2 cellular contexts compared by ENCODE assay signal in the genomic region with DNA sequence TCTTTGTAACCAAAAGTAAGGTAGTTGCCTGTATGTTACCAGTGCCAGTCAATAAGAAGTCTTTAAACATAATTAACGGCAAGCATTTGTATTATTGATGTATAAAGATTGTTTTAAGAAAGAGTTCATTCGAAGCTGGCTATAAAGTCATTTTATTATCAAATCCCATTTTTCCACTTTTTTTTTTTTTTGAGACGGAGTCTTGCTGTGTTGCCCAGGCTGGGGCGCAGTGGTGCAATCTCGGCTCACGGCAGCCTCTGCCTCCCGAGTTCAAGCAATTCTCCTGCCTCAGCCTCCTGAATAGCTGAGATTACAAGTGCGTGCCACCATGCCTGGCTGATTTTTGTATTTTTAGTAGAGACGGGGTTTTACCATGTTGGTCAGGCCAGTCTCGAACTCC.
TF ChIP-seq lines count a peak whose summit lies in the region.

No MANE protein-coding gene starts in this region.

TF ChIP-seq in HEK293T, 16 proteins besides CTCF, POLR2A, EP300 and RAD21:
- peak; percentile 70 for TF ChIP-seq ZNF384 (IDR thresholded peaks at IDR 0.05)

TF ChIP-seq in WTC11, 78 proteins besides CTCF, POLR2A, EP300 and RAD21:
- TF ChIP-seq GTF2I (CRISPR knock-in tag; conservative IDR thresholded peaks at IDR 0.05): 0 out of 2 replicates have a peak, but pooled peaks have one; percentile 24
- TF ChIP-seq ZNF121 (CRISPR knock-in tag; IDR thresholded peaks at IDR 0.05): peak; percentile 76
